ENCODE assay signal across 8 cellular contexts in genomic region chr20:34824026-34824860, GRCh38. TPM values are rescaled to one million over a fixed set of nuclear protein-coding genes. Genes with fewer than 3 reads are reported as not detected.
DNase-seq lines count a peak whose midpoint lies in the region; ATAC-seq lines count a peak whose summit lies in the region.

No MANE protein-coding gene starts in this region.

- no peaks in the 10 kb centered on the region for H3K9me3 Mint-ChIP-seq in stimulated activated memory B cell treated with anti-CD40 and anti-IgM and Interleukin-4, amounts not matched to agents 10 μg/mL and 1 μg/mL and 100 μg/mL, for 72 hours

- H3K9ac ChIP-seq in NT2/D1 (ENCODE audit: insufficient read length, low read depth), result peak overlapping the region; percentile 79

- peak overlapping the region; percentile 86 for H3K27ac Mint-ChIP-seq in stimulated activated memory B cell treated with anti-CD40 and anti-IgM and Interleukin-4, amounts not matched to agents 10 μg/mL and 1 μg/mL and 100 μg/mL, for 72 hours

- peak; percentile 60 for ATAC-seq in GM18909 (IDR thresholded peaks at IDR 0.05; ENCODE audit: poor library complexity, unreplicated experiment)
- ATAC-seq in esophagus mucosa, result peak; percentile 81
- ATAC-seq in stimulated activated memory B cell treated with anti-CD40 and anti-IgM and Interleukin-4, amounts not matched to agents 10 μg/mL and 1 μg/mL and 100 μg/mL, for 72 hours, result peak; percentile 81

- peaks cover 12% of the 10 kb centered on the region for H3K36me3 Mint-ChIP-seq in stimulated activated memory B cell treated with anti-CD40 and anti-IgM and Interleukin-4, amounts not matched to agents 10 μg/mL and 1 μg/mL and 100 μg/mL, for 72 hours

- no peaks in the 10 kb centered on the region for H3K36me3 ChIP-seq in ACC112 (ENCODE audit: insufficient read depth, low read length)
- H3K36me3 ChIP-seq in NT2/D1 (ENCODE audit: insufficient read depth, insufficient read length, low read length), result no peaks in the 10 kb centered on the region
- H3K36me3 ChIP-seq in muscle layer of duodenum (ENCODE audit: control insufficient read depth in 1 of 2, insufficient read depth in 2 of 2, low read length in 2 of 2), result no peaks in the 10 kb centered on the region

- peaks cover 38% of the 10 kb centered on the region for H3K4me1 Mint-ChIP-seq in stimulated activated memory B cell treated with anti-CD40 and anti-IgM and Interleukin-4, amounts not matched to agents 10 μg/mL and 1 μg/mL and 100 μg/mL, for 72 hours

- H3K27ac ChIP-seq in ACC112 (ENCODE audit: low read depth, low read length) (peak overlapping the region; percentile 43), muscle layer of duodenum (ENCODE audit: low read length) (peak overlapping the region; percentile 87)

- H3K9me3 ChIP-seq in NT2/D1 (ENCODE audit: insufficient read depth, low read length) (no peaks in the 10 kb centered on the region), muscle layer of duodenum (ENCODE audit: control insufficient read depth in 1 of 2, low read length in 2 of 2) (no peaks in the 10 kb centered on the region)

- H3K4me1 ChIP-seq in ACC112 (ENCODE audit: control insufficient read depth, insufficient read depth, low read length, unreplicated experiment), result peaks cover 5% of the 10 kb centered on the region
- H3K4me1 ChIP-seq in NT2/D1 (ENCODE audit: insufficient read depth, insufficient read length), result no peaks in the 10 kb centered on the region
- H3K4me1 ChIP-seq in muscle layer of duodenum (ENCODE audit: control insufficient read depth in 1 of 2, insufficient read depth in 2 of 2, low read length in 2 of 2), result peaks cover 0 to 31% of the 10 kb centered on the region in 2 donors

- peak overlapping the region; percentile 87 for H3K4me3 ChIP-seq in ACC112 (ENCODE audit: low read depth, low read length)
- peak overlapping the region; percentile 86 for H3K4me3 ChIP-seq in NT2/D1 (ENCODE audit: insufficient read length, low read depth)
- H3K4me3 ChIP-seq in muscle layer of duodenum (ENCODE audit: low read depth in 1 of 2, low read length in 2 of 2), result peak overlapping the region; percentile 84 to 96

- peak overlapping the region; percentile 100 for H2AFZ ChIP-seq in ACC112 (ENCODE audit: low read length, unreplicated experiment)

- peaks cover 57% of the 10 kb centered on the region for H3K79me2 ChIP-seq in ACC112 (ENCODE audit: control insufficient read depth, insufficient read depth, low read length, unreplicated experiment)

- peak; percentile 96 for DNase-seq in HT-29 (ENCODE audit: low spot score)
- peak; percentile 54 for DNase-seq in NT2/D1 (ENCODE audit: low read depth, low spot score)
- peak; percentile 80 for DNase-seq in activated CD8-positive, alpha-beta memory T cell treated with anti-CD3 and anti-CD28 coated beads, Interleukin-2, amount 50 U/mL, for 48 hours

- H3K27me3 ChIP-seq in ACC112 (ENCODE audit: insufficient read depth, low read length) (no peaks in the 10 kb centered on the region), NT2/D1 (ENCODE audit: insufficient read depth, insufficient read length) (no peaks in the 10 kb centered on the region), muscle layer of duodenum (ENCODE audit: low read depth, low read length) (no peaks in the 10 kb centered on the region)

- H3K27me3 Mint-ChIP-seq in stimulated activated memory B cell treated with anti-CD40 and anti-IgM and Interleukin-4, amounts not matched to agents 10 μg/mL and 1 μg/mL and 100 μg/mL, for 72 hours, result no peaks in the 10 kb centered on the region

- H3K4me3 Mint-ChIP-seq in stimulated activated memory B cell treated with anti-CD40 and anti-IgM and Interleukin-4, amounts not matched to agents 10 μg/mL and 1 μg/mL and 100 μg/mL, for 72 hours, result peak overlapping the region; percentile 94

RNA-seq across cellular contexts. Expression of gene NCOA6, which starts 1.2 kb away (rescaled TPM):
- total RNA-seq in HT-29 (2014; rRNA removed; shearing (Covaris generic)), result 8.5 and 12.5 TPM in 2 replicates
- 23.1 TPM for total RNA-seq in esophagus mucosa

RNA-seq across cellular contexts. Expression of gene GGT7, which starts 48.4 kb away (rescaled TPM):
- 2.0 and 2.4 TPM in 2 replicates for total RNA-seq in HT-29 (2014; rRNA removed; shearing (Covaris generic))
- 5.1 TPM for total RNA-seq in esophagus mucosa

RNA-seq across cellular contexts. Expression of gene ACSS2, which starts 52.2 kb away (rescaled TPM):
- total RNA-seq in HT-29 (2014; rRNA removed; shearing (Covaris generic)), result 27.9 and 43.7 TPM in 2 replicates
- total RNA-seq in esophagus mucosa, result 83.1 TPM

Comparison
In these comparisons a context has a peak if more than half of its experiments do, and no peak if none do; other contexts are left out.
1. Peak in every context shown above with its lines: DNase-seq, ATAC-seq, H3K4me3 ChIP-seq and H3K27ac ChIP-seq.